Comparison of ENCODE assay signal across 29 cellular contexts in genomic region chr5:116814656-116815055, GRCh38.
A peak's percentile ranks its signal among the peaks of the same experiment; 100 is the strongest.
DNase-seq lines count a peak whose midpoint lies in the region; FAIRE-seq and TF ChIP-seq lines count a peak whose summit lies in the region.
"Had no signal": no experiment of that assay in that cellular context is flagged by ENCODE, and none has a peak within 500 bp of the region (broad histone marks: within the 10 kb centered on the region; RNA-seq: fewer than 3 reads in every experiment).

No MANE protein-coding gene starts in this region.

- peak overlapping the region; percentile 81 for H3K27ac ChIP-seq in HUES48 (ENCODE audit: low read depth, low read length)
- H3K27ac ChIP-seq: prostate gland, RWPE1, tibial artery had no signal

- peaks cover 19% of the 10 kb centered on the region for H3K4me1 Mint-ChIP-seq in glutamatergic neuron (ENCODE audit: low read depth, unreplicated experiment)
- H3K4me1 Mint-ChIP-seq: activated CD8-positive, alpha-beta memory T cell treated with anti-CD3 and anti-CD28 coated beads, Interleukin-2, amount 10 ng/mL, durations not matched to agents 7 days and 5 days; activated naive CD8-positive, alpha-beta T cell treated with anti-CD3 and anti-CD28 coated beads, Interleukin-2, amount 10 ng/mL, durations not matched to agents 7 days and 5 days; CD8-positive, alpha-beta memory T cell; memory B cell had no signal

- H3K4me3 ChIP-seq in HUES48 (ENCODE audit: low read depth, low read length): no peak overlapping the region
- H3K4me3 ChIP-seq: prostate gland, tibial artery had no signal

- TF ChIP-seq POLR2A in H54 (IDR thresholded peaks at IDR 0.05; ENCODE audit: low read depth, low read length): no peak

- H3K27ac Mint-ChIP-seq in glutamatergic neuron (ENCODE audit: unreplicated experiment): peak overlapping the region; percentile 83
- H3K27ac Mint-ChIP-seq: activated CD8-positive, alpha-beta memory T cell treated with anti-CD3 and anti-CD28 coated beads, Interleukin-2, amount 10 ng/mL, durations not matched to agents 7 days and 5 days; activated naive CD8-positive, alpha-beta T cell treated with anti-CD3 and anti-CD28 coated beads, Interleukin-2, amount 10 ng/mL, durations not matched to agents 7 days and 5 days; CD8-positive, alpha-beta memory T cell; effector memory CD8-positive, alpha-beta T cell; memory B cell; T-helper 1 cell treated with Interleukin-12 subunit alpha and Interleukin-12 subunit beta and Interleukin-4 antibody, amounts not matched to agents 30 μg/mL and 1 μg/mL, for 36 hours had no signal

- TF ChIP-seq CTCF in glutamatergic neuron (IDR thresholded peaks at IDR 0.05; ENCODE audit: partially characterized antibody, unreplicated experiment) (no peak), GM10266 (IDR thresholded peaks at IDR 0.05; ENCODE audit: control insufficient read depth, insufficient read depth, low read depth, missing control alignments) (no peak)

- peaks cover 37% of the 10 kb centered on the region for H3K4me1 ChIP-seq in HUES48 (ENCODE audit: control insufficient read depth, insufficient read depth, low read length)
- H3K4me1 ChIP-seq: prostate gland, tibial artery had no signal

- no peaks in the 10 kb centered on the region for H3K27me3 Mint-ChIP-seq in glutamatergic neuron (ENCODE audit: unreplicated experiment)
- H3K27me3 Mint-ChIP-seq: activated CD8-positive, alpha-beta memory T cell treated with anti-CD3 and anti-CD28 coated beads, Interleukin-2, amount 10 ng/mL, durations not matched to agents 7 days and 5 days; effector memory CD8-positive, alpha-beta T cell; memory B cell had no signal

- no peaks in the 10 kb centered on the region for H3K27me3 ChIP-seq in HUES48 (ENCODE audit: control insufficient read depth, insufficient read depth, low read length)
- H3K27me3 ChIP-seq: tibial artery had no signal

- H3K9me3 Mint-ChIP-seq in glutamatergic neuron (ENCODE audit: unreplicated experiment): peaks cover 2% of the 10 kb centered on the region
- H3K9me3 Mint-ChIP-seq: activated naive CD8-positive, alpha-beta T cell treated with anti-CD3 and anti-CD28 coated beads, Interleukin-2, amount 10 ng/mL, durations not matched to agents 7 days and 5 days; activated T-cell treated with anti-CD3 and anti-CD28 coated beads, Interleukin-2, amount 50 U/mL, for 4 hours; memory B cell; T-helper 1 cell treated with Interleukin-12 subunit alpha and Interleukin-12 subunit beta and Interleukin-4 antibody, amounts not matched to agents 30 μg/mL and 1 μg/mL, for 36 hours had no signal

- no peak overlapping the region for H3K9ac ChIP-seq in HUES48 (ENCODE audit: low read depth, low read length)

- no peaks in the 10 kb centered on the region for H3K36me3 Mint-ChIP-seq in glutamatergic neuron (ENCODE audit: unreplicated experiment)
- H3K36me3 Mint-ChIP-seq: activated CD8-positive, alpha-beta memory T cell treated with anti-CD3 and anti-CD28 coated beads, Interleukin-2, amount 10 ng/mL, durations not matched to agents 7 days and 5 days; activated naive CD8-positive, alpha-beta T cell treated with anti-CD3 and anti-CD28 coated beads, Interleukin-2, amount 10 ng/mL, durations not matched to agents 7 days and 5 days; CD8-positive, alpha-beta memory T cell; memory B cell had no signal

- no peak overlapping the region for H3K4me3 Mint-ChIP-seq in glutamatergic neuron (ENCODE audit: unreplicated experiment)
- H3K4me3 Mint-ChIP-seq: activated CD8-positive, alpha-beta memory T cell treated with anti-CD3 and anti-CD28 coated beads, Interleukin-2, amount 10 ng/mL, durations not matched to agents 7 days and 5 days; activated naive CD8-positive, alpha-beta T cell treated with anti-CD3 and anti-CD28 coated beads, Interleukin-2, amount 10 ng/mL, durations not matched to agents 7 days and 5 days; activated T-cell treated with anti-CD3 and anti-CD28 coated beads, Interleukin-2, amount 50 U/mL, for 4 hours; CD8-positive, alpha-beta memory T cell; effector memory CD8-positive, alpha-beta T cell; memory B cell; T-helper 1 cell treated with Interleukin-12 subunit alpha and Interleukin-12 subunit beta and Interleukin-4 antibody, amounts not matched to agents 30 μg/mL and 1 μg/mL, for 36 hours had no signal

- no peaks in the 10 kb centered on the region for H3K9me3 ChIP-seq in HUES48 (ENCODE audit: control insufficient read depth, insufficient read depth, low read length)
- H3K9me3 ChIP-seq: prostate gland, tibial artery had no signal

- no peak for FAIRE-seq in H54 (lab: Jason Lieb, UNC)
- FAIRE-seq: HTR-8/SVneo had no signal

- DNase-seq in NCI-H2227 treated with DMSO at 0.1 percent for 48 hours (lab: John Stamatoyannopoulos, UW) (peak; percentile 74), glutamatergic neuron (no peak), retina (peak; percentile 42), GM10266 (ENCODE audit: extremely low spot score) (no peak), SKM-1 treated with dmso at 0.1 percent for 144 hours (lab: John Stamatoyannopoulos, UW; ENCODE audit: unreplicated experiment) (no peak), H54 (ENCODE audit: insufficient read length, low spot score) (no peak)
- DNase-seq: activated CD4-positive, alpha-beta T cell treated with anti-CD3 and anti-CD28 coated beads, Interleukin-2, amount 50 U/mL, for 4 hours; activated CD8-positive, alpha-beta memory T cell treated with anti-CD3 and anti-CD28 coated beads, Interleukin-2, amount 10 ng/mL, durations not matched to agents 7 days and 5 days; activated gamma-delta T cell treated with Interleukin-2 at 50 U/mL for 16 hours; activated naive CD8-positive, alpha-beta T cell treated with anti-CD3 and anti-CD28 coated beads, Interleukin-2, amount 10 ng/mL, durations not matched to agents 7 days and 5 days; activated T-cell treated with anti-CD3 and anti-CD28 coated beads, Interleukin-2, amount 50 U/mL, for 4 hours; aorta; CD8-positive, alpha-beta memory T cell; cortex of kidney; effector memory CD8-positive, alpha-beta T cell; erythroblast; KG1; NCI-H1092 treated with DMSO at 0.1 percent for 48 hours; NCI-H2029; NCI-H226; NCI-H774; occipital lobe; tibial artery had no signal

- H3K36me3 ChIP-seq in HUES48 (ENCODE audit: control insufficient read depth, insufficient read depth, low read length): no peaks in the 10 kb centered on the region
- H3K36me3 ChIP-seq: prostate gland, tibial artery had no signal

Comparison
In these comparisons a context has a peak if more than half of its experiments do, and no peak if none do; other contexts are left out.
1. DNase-seq: peak in NCI-H2227 treated with DMSO at 0.1 percent for 48 hours (single experiment) and retina (single experiment); none in glutamatergic neuron (single experiment), GM10266 (single experiment), SKM-1 treated with dmso at 0.1 percent for 144 hours (single experiment) and H54 (single experiment).